13 cellular contexts compared by ENCODE assay signal in genomic region chr22:35785181-35785923, GRCh38.
DNase-seq lines count a peak whose midpoint lies in the region; ATAC-seq, FAIRE-seq and TF ChIP-seq lines count a peak whose summit lies in the region.
"Had no signal": no experiment of that assay in that cellular context is flagged by ENCODE, and none has a peak within 500 bp of the region (broad histone marks: within the 10 kb centered on the region; RNA-seq: fewer than 3 reads in every experiment).

No MANE protein-coding gene starts in this region.

- intact Hi-C loops in left colon (cut with DNase I, micrococcal nuclease): no loop called here

- H3K4me3 ChIP-seq in DOHH2 (ENCODE audit: low read length): no peak overlapping the region
- H3K4me3 ChIP-seq in bronchial epithelial cell (ENCODE audit: low read depth, low read length): no peak overlapping the region
- H3K4me3 ChIP-seq: heart right ventricle had no signal

- TF ChIP-seq CTCF in DOHH2 (IDR thresholded peaks at IDR 0.05; ENCODE audit: low read depth, low read length, poor library complexity, severe bottlenecking) (no peak), bronchial epithelial cell (IDR thresholded peaks at IDR 0.05; ENCODE audit: insufficient read depth, low read length, severe bottlenecking) (no peak)

- H3K4me2 ChIP-seq in DOHH2 (ENCODE audit: low read length): peak overlapping the region; percentile 1; the same call in 1 of the 2 replicates

- H3K27ac ChIP-seq in DOHH2 (ENCODE audit: low read depth, low read length): no peak overlapping the region

- H3K36me3 ChIP-seq in DOHH2 (ENCODE audit: control insufficient read depth, low read length) (peaks cover 26% of the 10 kb centered on the region), bronchial epithelial cell (ENCODE audit: control insufficient read depth, insufficient read depth, low read length) (peaks cover 3% of the 10 kb centered on the region)

- no peaks in the 10 kb centered on the region for H3K4me1 Mint-ChIP-seq in activated T-cell treated with anti-CD3 and anti-CD28 coated beads, Interleukin-2, amount 50 U/mL, for 4 hours (ENCODE audit: low read depth)

- no peaks in the 10 kb centered on the region for H3K9me2 ChIP-seq in DOHH2 (replicated peaks; ENCODE audit: control insufficient read depth, low read length)

- H3K79me2 ChIP-seq in DOHH2 (ENCODE audit: control insufficient read depth, low read length): peaks cover 17% of the 10 kb centered on the region

- peaks cover 53% of the 10 kb centered on the region for H3K4me1 ChIP-seq in DOHH2 (ENCODE audit: control insufficient read depth, low read length)

- H3K4me3 Mint-ChIP-seq in activated T-cell treated with anti-CD3 and anti-CD28 coated beads, Interleukin-2, amount 50 U/mL, for 4 hours: no peak overlapping the region
- H3K4me3 Mint-ChIP-seq: activated CD8-positive, alpha-beta T cell treated with anti-CD3 and anti-CD28 coated beads, Interleukin-2, amount 10 ng/mL, durations not matched to agents 7 days and 5 days; T-helper 1 cell treated with Interleukin-12 subunit alpha and Interleukin-12 subunit beta and Interleukin-4 antibody, amounts not matched to agents 30 μg/mL and 1 μg/mL, for 36 hours had no signal

- H3K36me3 Mint-ChIP-seq in activated T-cell treated with anti-CD3 and anti-CD28 coated beads, Interleukin-2, amount 50 U/mL, for 4 hours (ENCODE audit: insufficient read depth): no peaks in the 10 kb centered on the region

- FAIRE-seq in bronchial epithelial cell (lab: Jason Lieb, UNC): no peak

- H4K20me1 ChIP-seq in DOHH2 (ENCODE audit: control insufficient read depth, insufficient read depth, low read depth, low read length): no peaks in the 10 kb centered on the region

- H3K27me3 Mint-ChIP-seq in activated T-cell treated with anti-CD3 and anti-CD28 coated beads, Interleukin-2, amount 50 U/mL, for 4 hours (ENCODE audit: low read depth): peaks cover 13% of the 10 kb centered on the region

- H3F3A ChIP-seq in DOHH2 (ENCODE audit: control insufficient read depth, insufficient read depth): no peaks in the 10 kb centered on the region

- no peak for ATAC-seq in activated T-cell treated with anti-CD3 and anti-CD28 coated beads, Interleukin-2, amount 50 U/mL, for 4 hours
- no peak for ATAC-seq in left colon
- ATAC-seq: activated CD8-positive, alpha-beta T cell treated with anti-CD3 and anti-CD28 coated beads, Interleukin-2, amount 10 ng/mL, durations not matched to agents 7 days and 5 days had no signal

- H3K9me3 Mint-ChIP-seq in activated T-cell treated with anti-CD3 and anti-CD28 coated beads, Interleukin-2, amount 50 U/mL, for 4 hours: no peaks in the 10 kb centered on the region
- H3K9me3 Mint-ChIP-seq: T-helper 1 cell treated with Interleukin-12 subunit alpha and Interleukin-12 subunit beta and Interleukin-4 antibody, amounts not matched to agents 30 μg/mL and 1 μg/mL, for 36 hours had no signal

- DNase-seq in NOMO-1 treated with dmso at 0.1 percent for 144 hours (lab: John Stamatoyannopoulos, UW; ENCODE audit: unreplicated experiment) (peak; percentile 8), bronchial epithelial cell (ENCODE audit: low read depth) (peak; percentile 12), myocyte (ENCODE audit: low read depth) (peak; percentile 35), amygdala (lab: John Stamatoyannopoulos, UW) (no peak), left colon (no peak)
- no peak for DNase-seq in activated T-cell treated with anti-CD3 and anti-CD28 coated beads, Interleukin-2, amount 50 U/mL, for 4 hours
- DNase-seq in activated T-cell treated with anti-CD3 and anti-CD28 coated beads, Interleukin-2, amount 50 U/mL, for 1 hour: no peak
- DNase-seq: activated CD8-positive, alpha-beta T cell treated with anti-CD3 and anti-CD28 coated beads, Interleukin-2, amount 10 ng/mL, durations not matched to agents 7 days and 5 days; activated naive CD4-positive, alpha-beta T cell treated with anti-CD3 and anti-CD28 coated beads, Interleukin-2, amount 50 U/mL, for 16 hours; heart right ventricle; NCI-H82 had no signal

- H3K9me3 ChIP-seq in DOHH2 (ENCODE audit: control insufficient read depth, insufficient read depth, low read length): no peaks in the 10 kb centered on the region
- H3K9me3 ChIP-seq: heart right ventricle had no signal

- H3K27me3 ChIP-seq in DOHH2 (ENCODE audit: control insufficient read depth, low read length) (no peaks in the 10 kb centered on the region), bronchial epithelial cell (ENCODE audit: control insufficient read depth, insufficient read depth, low read length) (no peaks in the 10 kb centered on the region)
- H3K27me3 ChIP-seq: heart right ventricle had no signal

Comparison
In these comparisons a context has a peak if more than half of its experiments do, and no peak if none do; other contexts are left out.
1. DNase-seq: peak in NOMO-1 treated with dmso at 0.1 percent for 144 hours (single experiment), bronchial epithelial cell (single experiment) and myocyte (single experiment); none in activated T-cell treated with anti-CD3 and anti-CD28 coated beads, Interleukin-2, amount 50 U/mL, for 4 hours (single experiment), amygdala (0 of 56), activated T-cell treated with anti-CD3 and anti-CD28 coated beads, Interleukin-2, amount 50 U/mL, for 1 hour (single experiment) and left colon (0 of 2).